ENCODE assay signal across 28 cellular contexts in genomic region chr7:105880571-105881330, GRCh38. TPM values are rescaled to one million over a fixed set of nuclear protein-coding genes. Genes with fewer than 3 reads are reported as not detected.
DNase-seq lines count a peak whose midpoint lies in the region; ATAC-seq and TF ChIP-seq lines count a peak whose summit lies in the region.
"Had no signal": no experiment of that assay in that cellular context is flagged by ENCODE, and none has a peak within 500 bp of the region (broad histone marks: within the 10 kb centered on the region; RNA-seq: fewer than 3 reads in every experiment).

No MANE protein-coding gene starts in this region.

- TF ChIP-seq EP300 in esophagus muscularis mucosa (IDR thresholded peaks at IDR 0.05) = no peak

- H3K27me3 Mint-ChIP-seq in activated naive CD8-positive, alpha-beta T cell = no peaks in the 10 kb centered on the region
- H3K27me3 Mint-ChIP-seq in activated naive CD8-positive, alpha-beta T cell treated with anti-CD3 and anti-CD28 coated beads, Interleukin-2, amount 50 U/mL, for 24 hours = peaks cover 14% of the 10 kb centered on the region
- H3K27me3 Mint-ChIP-seq: activated naive CD4-positive, alpha-beta T cell treated with anti-CD3 and anti-CD28 coated beads, Interleukin-2, amount 50 U/mL, for 24 hours had no signal

- H3K27ac ChIP-seq in esophagus muscularis mucosa (replicated peaks in 1 of 4) (peak overlapping the region in 2 of 4 donors; percentile 25 to 32), right atrium auricular region (no peak overlapping the region), left ventricle myocardium inferior (replicated peaks) (no peak overlapping the region)
- H3K27ac ChIP-seq: coronary artery, esophagus squamous epithelium, WERI-Rb-1 had no signal

- H3K4me1 Mint-ChIP-seq in activated naive CD8-positive, alpha-beta T cell (ENCODE audit: low read depth) = peaks cover 57% of the 10 kb centered on the region
- peaks cover 31% of the 10 kb centered on the region for H3K4me1 Mint-ChIP-seq in activated naive CD8-positive, alpha-beta T cell treated with anti-CD3 and anti-CD28 coated beads, Interleukin-2, amount 50 U/mL, for 24 hours

- no peak for TF ChIP-seq POLR2A in esophagus muscularis mucosa (IDR thresholded peaks at IDR 0.05; ENCODE audit: low read depth)

- H3K9me3 Mint-ChIP-seq in activated naive CD8-positive, alpha-beta T cell (ENCODE audit: low read depth) = no peaks in the 10 kb centered on the region
- H3K9me3 Mint-ChIP-seq in activated naive CD8-positive, alpha-beta T cell treated with anti-CD3 and anti-CD28 coated beads, Interleukin-2, amount 50 U/mL, for 24 hours = no peaks in the 10 kb centered on the region
- H3K9me3 Mint-ChIP-seq: activated naive CD4-positive, alpha-beta T cell treated with anti-CD3 and anti-CD28 coated beads, Interleukin-2, amount 50 U/mL, for 24 hours; mesothelial cell of epicardium; stimulated activated naive B cell treated with anti-CD40 and anti-IgM and Interleukin-4, amounts not matched to agents 10 μg/mL and 1 μg/mL and 100 μg/mL, for 72 hours had no signal

- no peak for TF ChIP-seq CTCF in esophagus muscularis mucosa (IDR thresholded peaks at IDR 0.05)
- TF ChIP-seq CTCF in right atrium auricular region (IDR thresholded peaks at IDR 0.05) = no peak
- TF ChIP-seq CTCF in left ventricle myocardium inferior (IDR thresholded peaks at IDR 0.05; ENCODE audit: borderline replicate concordance) = no peak

- no peaks in the 10 kb centered on the region for H3K9me3 ChIP-seq in esophagus muscularis mucosa
- no peaks in the 10 kb centered on the region for H3K9me3 ChIP-seq in right atrium auricular region
- no peaks in the 10 kb centered on the region for H3K9me3 ChIP-seq in left ventricle myocardium inferior (replicated peaks)
- H3K9me3 ChIP-seq: esophagus squamous epithelium had no signal

- WGBS in esophagus muscularis mucosa = 76% methylated on average over 6 of the region's 6 CpGs

- no peaks in the 10 kb centered on the region for H3K36me3 Mint-ChIP-seq in activated naive CD8-positive, alpha-beta T cell
- H3K36me3 Mint-ChIP-seq in activated naive CD8-positive, alpha-beta T cell treated with anti-CD3 and anti-CD28 coated beads, Interleukin-2, amount 50 U/mL, for 24 hours (ENCODE audit: low read depth) = no peaks in the 10 kb centered on the region
- H3K36me3 Mint-ChIP-seq: activated naive CD4-positive, alpha-beta T cell treated with anti-CD3 and anti-CD28 coated beads, Interleukin-2, amount 50 U/mL, for 24 hours; CD14-positive monocyte; IgD-negative memory B cell; mesothelial cell of epicardium; stimulated activated naive B cell treated with anti-CD40 and anti-IgM and Interleukin-4, amounts not matched to agents 10 μg/mL and 1 μg/mL and 100 μg/mL, for 72 hours had no signal

- intact Hi-C loops in esophagus muscularis mucosa (cut with DNase I) = no loop called here
- intact Hi-C loops in left ventricle myocardium inferior (cut with micrococcal nuclease) = no loop called here

- H3K36me3 ChIP-seq in esophagus muscularis mucosa (no peaks in the 10 kb centered on the region), right atrium auricular region (no peaks in the 10 kb centered on the region), left ventricle myocardium inferior (no peaks in the 10 kb centered on the region)
- H3K36me3 ChIP-seq: esophagus squamous epithelium, WERI-Rb-1 had no signal

- H3K4me1 ChIP-seq in esophagus muscularis mucosa (peaks cover 15 to 61% (median 40%) of the 10 kb centered on the region in 4 donors), right atrium auricular region (peaks cover 0 to 16% of the 10 kb centered on the region in 2 donors), left ventricle myocardium inferior (peaks cover 41% of the 10 kb centered on the region)

- peak overlapping the region; percentile 23 for H3K27ac Mint-ChIP-seq in activated naive CD8-positive, alpha-beta T cell
- no peak overlapping the region for H3K27ac Mint-ChIP-seq in activated naive CD8-positive, alpha-beta T cell treated with anti-CD3 and anti-CD28 coated beads, Interleukin-2, amount 50 U/mL, for 24 hours
- H3K27ac Mint-ChIP-seq: activated CD4-positive, alpha-beta T cell treated with anti-CD3 and anti-CD28 coated beads, Interleukin-2, amount 10 ng/mL, durations not matched to agents 24 days and 14 days; activated naive CD4-positive, alpha-beta T cell treated with anti-CD3 and anti-CD28 coated beads, Interleukin-2, amount 50 U/mL, for 24 hours; CD14-positive monocyte; IgD-negative memory B cell; mesothelial cell of epicardium; progenitor cell of endocrine pancreas; stimulated activated naive B cell treated with anti-CD40 and anti-IgM and Interleukin-4, amounts not matched to agents 10 μg/mL and 1 μg/mL and 100 μg/mL, for 72 hours had no signal

- no peak overlapping the region for H3K4me3 Mint-ChIP-seq in activated naive CD8-positive, alpha-beta T cell
- no peak overlapping the region for H3K4me3 Mint-ChIP-seq in activated naive CD8-positive, alpha-beta T cell treated with anti-CD3 and anti-CD28 coated beads, Interleukin-2, amount 50 U/mL, for 24 hours
- H3K4me3 Mint-ChIP-seq: activated CD4-positive, alpha-beta T cell treated with anti-CD3 and anti-CD28 coated beads, Interleukin-2, amount 10 ng/mL, durations not matched to agents 24 days and 14 days; activated naive CD4-positive, alpha-beta T cell treated with anti-CD3 and anti-CD28 coated beads, Interleukin-2, amount 50 U/mL, for 24 hours; mesothelial cell of epicardium; naive thymus-derived CD4-positive, alpha-beta T cell; stimulated activated naive B cell treated with anti-CD40 and anti-IgM and Interleukin-4, amounts not matched to agents 10 μg/mL and 1 μg/mL and 100 μg/mL, for 72 hours had no signal

- DNase-seq in activated naive CD8-positive, alpha-beta T cell treated with anti-CD3 and anti-CD28 coated beads, Interleukin-2, amount 50 U/mL, for 24 hours = no peak
- DNase-seq in NCI-H69 (lab: John Stamatoyannopoulos, UW) (peak; percentile 98), esophagus muscularis mucosa (ENCODE audit: extremely low spot score) (peak; percentile 50), right atrium auricular region (ENCODE audit: low spot score) (no peak), NCI-H774 (lab: John Stamatoyannopoulos, UW) (no peak), left ventricle myocardium inferior (no peak)
- DNase-seq: activated CD4-positive, alpha-beta T cell treated with anti-CD3 and anti-CD28 coated beads, Interleukin-2, amount 10 ng/mL, durations not matched to agents 24 days and 14 days; anterior cingulate cortex; Calu3; DND-41; esophagus squamous epithelium; kidney; naive thymus-derived CD4-positive, alpha-beta T cell; NCI-H187; SHP77 treated with DMSO at 0.1 percent for 48 hours; stimulated activated naive B cell treated with anti-CD40 and anti-IgM and Interleukin-4, amounts not matched to agents 10 μg/mL and 1 μg/mL and 100 μg/mL, for 72 hours; SW 1271; T1000; WERI-Rb-1 had no signal

- no peak for ATAC-seq in activated naive CD8-positive, alpha-beta T cell treated with anti-CD3 and anti-CD28 coated beads, Interleukin-2, amount 50 U/mL, for 24 hours
- ATAC-seq in HG03139 (IDR thresholded peaks at IDR 0.05; ENCODE audit: unreplicated experiment) = no peak
- ATAC-seq: naive thymus-derived CD4-positive, alpha-beta T cell; sciatic nerve; stimulated activated naive B cell treated with anti-CD40 and anti-IgM and Interleukin-4, amounts not matched to agents 10 μg/mL and 1 μg/mL and 100 μg/mL, for 72 hours had no signal

- H3K27me3 ChIP-seq in esophagus muscularis mucosa = no peaks in the 10 kb centered on the region
- no peaks in the 10 kb centered on the region for H3K27me3 ChIP-seq in right atrium auricular region
- H3K27me3 ChIP-seq in left ventricle myocardium inferior (ENCODE audit: low read depth) = no peaks in the 10 kb centered on the region
- H3K27me3 ChIP-seq: esophagus squamous epithelium had no signal

- H3K4me3 ChIP-seq in esophagus muscularis mucosa = no peak overlapping the region
- H3K4me3 ChIP-seq in right atrium auricular region = no peak overlapping the region
- no peak overlapping the region for H3K4me3 ChIP-seq in left ventricle myocardium inferior
- H3K4me3 ChIP-seq: coronary artery, esophagus squamous epithelium had no signal

RNA-seq across cellular contexts. Expression of gene ATXN7L1, which starts 4.4 kb away (rescaled TPM):
- total RNA-seq in esophagus muscularis mucosa (10 to 100 TPM in 2 of 4 donors, 1 to 10 TPM in 2; 4.6 to 12.5 (median 10.1) TPM), right atrium auricular region (1 to 10 TPM; 1.7 to 3.2 TPM), left ventricle myocardium inferior (6.2 TPM)

Comparison
In these comparisons a context has a peak if more than half of its experiments do, and no peak if none do; other contexts are left out.
1. DNase-seq: peak in NCI-H69 (single experiment) and esophagus muscularis mucosa (single experiment); none in activated naive CD8-positive, alpha-beta T cell treated with anti-CD3 and anti-CD28 coated beads, Interleukin-2, amount 50 U/mL, for 24 hours (single experiment), right atrium auricular region (single experiment), NCI-H774 (single experiment) and left ventricle myocardium inferior (single experiment).